8 cellular contexts compared by ENCODE assay signal in the genomic region with DNA sequence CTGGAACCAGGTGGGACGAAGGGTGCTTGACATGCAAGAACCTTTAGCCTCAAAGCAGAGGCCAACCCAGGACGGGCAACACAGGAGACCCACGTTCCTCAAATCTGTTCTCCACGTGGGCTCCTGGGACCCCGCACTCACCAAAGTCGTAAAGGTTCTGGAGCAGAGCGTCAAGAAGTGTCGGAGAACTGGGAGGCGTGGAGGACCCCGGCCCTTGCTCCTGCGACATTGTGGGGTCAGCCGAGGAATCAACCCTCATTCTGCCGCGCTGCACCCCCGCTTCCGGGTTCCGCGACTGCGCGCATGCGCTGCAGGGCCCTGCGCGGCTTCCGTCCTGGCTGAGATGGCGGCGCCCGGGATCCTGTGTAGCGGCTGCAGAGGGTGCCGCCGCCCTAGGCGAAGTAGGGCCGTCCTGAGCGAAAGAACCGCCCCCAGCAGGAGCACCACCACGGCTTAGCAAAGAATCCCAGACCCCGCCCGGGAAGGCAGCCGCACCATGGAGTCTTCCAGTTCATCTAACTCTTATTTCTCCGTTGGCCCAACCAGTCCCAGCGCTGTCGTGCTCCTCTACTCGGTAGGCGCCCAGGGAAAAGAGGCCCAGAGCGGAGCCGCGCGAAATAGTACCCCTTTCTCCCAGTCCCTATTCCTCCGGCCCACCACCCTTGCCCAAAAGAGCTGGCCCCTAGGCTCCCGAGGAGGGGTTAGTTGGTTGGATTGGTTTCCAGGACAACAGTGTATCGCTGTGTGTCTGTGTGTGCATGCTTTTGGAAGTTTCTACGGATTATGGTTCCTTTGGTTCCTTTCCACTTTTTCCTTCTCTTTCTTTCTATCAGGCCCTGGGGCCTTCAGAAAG. TPM values are rescaled to one million over a fixed set of nuclear protein-coding genes. Genes with fewer than 3 reads are reported as not detected.
DNase-seq lines count a peak whose midpoint lies in the region; ATAC-seq and TF ChIP-seq lines count a peak whose summit lies in the region.

A gene (plus strand): TSS at position 330 of the 853 bp plus-strand sequence. CDS start 167 bp downstream, at position 497.

- POLR2A ChIA-PET in AG04450 (lab: Yijun Ruan, JAX): no interaction called here

- CTCF ChIA-PET in AG04450 (lab: Charles Lee): interaction anchor here (0.8 kb wide), 1 partner anchor 340 kb away, joined by 4 read pairs; no protein-coding TSS in a partner anchor

- TF ChIP-seq CTCF in AG04450 (IDR thresholded peaks at IDR 0.05; ENCODE audit: low read depth, low read length): no peak; the same call in 1 of the 2 replicates

- no peaks in the 10 kb centered on the region for H3K27me3 ChIP-seq in AG04450 (ENCODE audit: control insufficient read depth, insufficient read depth, low read length)

- no peaks in the 10 kb centered on the region; the same call in 1 of the 2 replicates for H3K9me3 ChIP-seq in AG04450 (ENCODE audit: control insufficient read depth, insufficient read depth, low read length)

- ATAC-seq in GM18870 (IDR thresholded peaks at IDR 0.05; ENCODE audit: unreplicated experiment) (peak; percentile 74), HG03108 (IDR thresholded peaks at IDR 0.05; ENCODE audit: unreplicated experiment) (peak; percentile 95)

- DNase-seq in AG04450 (ENCODE audit: low read depth, low spot score) (peak; percentile 61), NCI-H345 (lab: John Stamatoyannopoulos, UW) (peak; percentile 84), islet precursor cell (peak; percentile 93)
- DNase-seq in activated CD4-positive, CD25-positive, alpha-beta regulatory T cell treated with anti-CD3 and anti-CD28 coated beads, Interleukin-2, amount 50 U/mL, for 16 hours (ENCODE audit: low read depth, low spot score): peak; percentile 85
- peak; percentile 90 for DNase-seq in central memory CD4-positive, alpha-beta T cell
- DNase-seq in stimulated activated CD4-positive, alpha-beta T cell treated with anti-CD3 and anti-CD28 coated beads, Interleukin-12 subunit alpha, Interleukin-12 subunit beta, amount 100 ng/mL, for 4 hours: peak; percentile 90

- no peak within 1 kb of the TSS for H3K27ac ChIP-seq in AG04450 (ENCODE audit: low read depth, low read length)

- peak within 1 kb of the TSS; percentile 93 for H3K4me3 ChIP-seq in AG04450 (ENCODE audit: low read depth, low read length)

RNA-seq across cellular contexts. Expression of the gene that starts here (rescaled TPM):
- 41.2 and 56.1 TPM in 2 replicates for polyA plus RNA-seq in AG04450 (2011; rRNA removed)
- polyA minus RNA-seq in AG04450 (2011; rRNA and poly(A)+ RNA removed): 29.4 and 37.9 TPM in 2 replicates
